ENCODE assay signal across 2 cellular contexts in genomic region chr5:175595905-175596304, GRCh38.
TF ChIP-seq lines count a peak whose summit lies in the region.

No MANE protein-coding gene starts in this region.

TF ChIP-seq in HEK293, 187 proteins besides CTCF, POLR2A, EP300 and RAD21 (continued from another document):
- TF ChIP-seq ZNF362 (tag by site-specific recombination; IDR thresholded peaks at IDR 0.05) (no peak), ZNF394 (tag by site-specific recombination; IDR thresholded peaks at IDR 0.05; ENCODE audit: borderline replicate concordance) (no peak)
TF ChIP-seq in HEK293: peak in this region for 2.

TF ChIP-seq in H1, 55 proteins besides CTCF, POLR2A, EP300 and RAD21:
- TF ChIP-seq CHD7 (IDR thresholded peaks at IDR 0.05; ENCODE audit: insufficient replicate concordance, low read length) = no peak
- TF ChIP-seq CHD1 (IDR thresholded peaks at IDR 0.05; ENCODE audit: low read depth, low read length) = no peak
- TF ChIP-seq SP2 (IDR thresholded peaks at IDR 0.05; ENCODE audit: low read length) = no peak
- no peak for TF ChIP-seq TAF7 (optimal IDR thresholded peaks at IDR 0.05; ENCODE audit: borderline replicate concordance, low read depth, low read length)
- TF ChIP-seq SAP30 (IDR thresholded peaks at IDR 0.05; ENCODE audit: insufficient read depth, insufficient replicate concordance, low read length) = no peak
- no peak for TF ChIP-seq CREB1 (IDR thresholded peaks at IDR 0.05)
- TF ChIP-seq SIN3A (conservative IDR thresholded peaks at IDR 0.05 in 1 of 2, IDR thresholded peaks at IDR 0.05 in 1 of 2; ENCODE audit: low read depth in 1 of 2, low read length in 2 of 2) = no peak
- TF ChIP-seq ASH2L (IDR thresholded peaks at IDR 0.05; ENCODE audit: low read length) = no peak
- TF ChIP-seq FOSL1 (IDR thresholded peaks at IDR 0.05; ENCODE audit: insufficient read depth, low read depth, low read length) = no peak
- no peak for TF ChIP-seq RBBP5 (IDR thresholded peaks at IDR 0.05; ENCODE audit: borderline replicate concordance, low read depth, low read length)
- no peak for TF ChIP-seq TAF1 (IDR thresholded peaks at IDR 0.05; ENCODE audit: low read depth, low read length)
- no peak for TF ChIP-seq SP1 (IDR thresholded peaks at IDR 0.05; ENCODE audit: low read depth, low read length)
- no peak for TF ChIP-seq SUZ12 (IDR thresholded peaks at IDR 0.05; ENCODE audit: low read length)
- TF ChIP-seq SIRT6 (IDR thresholded peaks at IDR 0.05; ENCODE audit: low read length) = no peak
- no peak for TF ChIP-seq RNF2 (IDR thresholded peaks at IDR 0.05; ENCODE audit: borderline replicate concordance, low read depth, low read length, missing control alignments, poor library complexity, severe bottlenecking)
- TF ChIP-seq ZNF274 (IDR thresholded peaks at IDR 0.05; ENCODE audit: borderline replicate concordance, extremely low read depth, low read length) = no peak
- TF ChIP-seq TEAD4 (IDR thresholded peaks at IDR 0.05; ENCODE audit: low read depth, low read length) = no peak
- TF ChIP-seq SP4 (IDR thresholded peaks at IDR 0.05; ENCODE audit: low read length) = no peak
- no peak for TF ChIP-seq SIX5 (IDR thresholded peaks at IDR 0.05; ENCODE audit: low read depth, low read length)
- TF ChIP-seq JUND (IDR thresholded peaks at IDR 0.05; ENCODE audit: low read length) = no peak
